ENCODE assay signal across 17 cellular contexts in genomic region chr19:49749055-49749716, GRCh38. TPM values are rescaled to one million over a fixed set of nuclear protein-coding genes. Genes with fewer than 3 reads are reported as not detected.
DNase-seq lines count a peak whose midpoint lies in the region; ATAC-seq and TF ChIP-seq lines count a peak whose summit lies in the region.
"Had no signal": no experiment of that assay in that cellular context is flagged by ENCODE, and none has a peak within 500 bp of the region (broad histone marks: within the 10 kb centered on the region; RNA-seq: fewer than 3 reads in every experiment).

No MANE protein-coding gene starts in this region.

- ATAC-seq in GM21717 (IDR thresholded peaks at IDR 0.05; ENCODE audit: unreplicated experiment): no peak
- no peak for ATAC-seq in HG02870 (IDR thresholded peaks at IDR 0.05; ENCODE audit: unreplicated experiment)

- in situ Hi-C loops in astrocyte of the spinal cord (cut with HindIII; ENCODE audit: low sequenced_read_pairs): no loop called here

- peaks cover 0 to 3% (median 0%) of the 10 kb centered on the region in 6 donors for H3K9me3 Mint-ChIP-seq in immature natural killer cell
- H3K9me3 Mint-ChIP-seq: IgD-negative memory B cell had no signal

- peak overlapping the region; percentile 2 to 71 (median 61) for H3K4me3 Mint-ChIP-seq in immature natural killer cell
- H3K4me3 Mint-ChIP-seq: IgD-negative memory B cell had no signal

- CTCF ChIA-PET in HEK293 (lab: Yijun Ruan, JAX): interaction anchor here (0.6 to 3.2 kb wide), 4 partner anchors 22 to 116 kb away, joined by 3 to 12 read pairs (median 4); no protein-coding TSS in a partner anchor

- POLR2A ChIA-PET in HEK293 (lab: Yijun Ruan, JAX): interaction anchor here (0.6 to 1.1 kb wide), 3 partner anchors 18 to 1053 kb away, joined by 4 to 5 read pairs (median 5); partner anchors contain the start of gene AP2A1

- no peak overlapping the region for H3K27ac ChIP-seq in HEK293 (ENCODE audit: extremely low read depth, low read depth, low read length)
- H3K27ac ChIP-seq: stomach, WERI-Rb-1 had no signal

- TF ChIP-seq CTCF in HEK293 (tag by site-specific recombination; IDR thresholded peaks at IDR 0.05) (no peak), astrocyte of the spinal cord (IDR thresholded peaks at IDR 0.05; ENCODE audit: low read depth, low read length) (no peak)

- peak overlapping the region; percentile 65 to 85 (median 76) for H3K27ac Mint-ChIP-seq in immature natural killer cell
- H3K27ac Mint-ChIP-seq: IgD-negative memory B cell had no signal

- H3K4me3 ChIP-seq in HEK293 (ENCODE audit: low read depth, low read length) (no peak overlapping the region), astrocyte of the spinal cord (ENCODE audit: low read depth, low read length) (no peak overlapping the region)
- H3K4me3 ChIP-seq: stomach had no signal

- H3K9me3 ChIP-seq in HEK293 (ENCODE audit: control insufficient read depth, insufficient read depth, low read depth, low read length): no peaks in the 10 kb centered on the region
- H3K9me3 ChIP-seq: stomach had no signal

- H3K36me3 ChIP-seq in HEK293 (ENCODE audit: control insufficient read depth in 2 of 2, insufficient read depth in 1 of 2, low read length in 2 of 2): no peaks in the 10 kb centered on the region
- H3K36me3 ChIP-seq: stomach, WERI-Rb-1 had no signal

- H3K36me3 Mint-ChIP-seq in immature natural killer cell: no peaks in the 10 kb centered on the region
- H3K36me3 Mint-ChIP-seq: IgD-negative memory B cell had no signal

- H3K27me3 Mint-ChIP-seq in immature natural killer cell (ENCODE audit: low read depth in 3 of 3): peaks cover 0 to 7% (median 0%) of the 10 kb centered on the region in 3 donors

- DNase-seq in AG08396 (ENCODE audit: low spot score): peak; percentile 67
- peak; percentile 19 for DNase-seq in astrocyte of the spinal cord (ENCODE audit: low read depth, low spot score)
- peak in 2 of 3 donors; percentile 11 to 16 for DNase-seq in immature natural killer cell
- DNase-seq in globus pallidus (ENCODE audit: low spot score): no peak
- no peak for DNase-seq in glomerular visceral epithelial cell (ENCODE audit: extremely low spot score)
- DNase-seq: effector CD8-positive, alpha-beta T cell; GDM1; hippocampal formation; NCI-H1694 treated with DMSO at 0.1 percent for 48 hours; NCI-H748 treated with DMSO at 0.1 percent for 48 hours; retina; stomach; WERI-Rb-1 had no signal

- H3K4me1 Mint-ChIP-seq in immature natural killer cell: peaks cover 20 to 36% of the 10 kb centered on the region in 2 donors

- no peaks in the 10 kb centered on the region for H3K4me1 ChIP-seq in HEK293 (ENCODE audit: control insufficient read depth, insufficient read depth, low read length)

TF ChIP-seq in HEK293, 187 proteins besides CTCF, POLR2A, EP300 and RAD21:
- TF ChIP-seq ZNF16 (tag by site-specific recombination; IDR thresholded peaks at IDR 0.05; ENCODE audit: low read depth): no peak
- no peak for TF ChIP-seq ZNF214 (tag by site-specific recombination; IDR thresholded peaks at IDR 0.05; ENCODE audit: borderline replicate concordance)
- no peak for TF ChIP-seq ZNF121 (tag by site-specific recombination; IDR thresholded peaks at IDR 0.05)
- no peak for TF ChIP-seq PBX3 (CRISPR knock-in tag; IDR thresholded peaks at IDR 0.05)
- TF ChIP-seq PRDM10 (tag by site-specific recombination; IDR thresholded peaks at IDR 0.05): peak; percentile 66
- TF ChIP-seq ZFP69B (tag by site-specific recombination; IDR thresholded peaks at IDR 0.05): no peak
- peak; percentile 13; the same call in 1 of the 2 replicates for TF ChIP-seq ZBTB17 (tag by site-specific recombination; IDR thresholded peaks at IDR 0.05)
- TF ChIP-seq SP3 (tag by site-specific recombination; IDR thresholded peaks at IDR 0.05): peak; percentile 28
- peak; percentile 74 for TF ChIP-seq ZNF335 (tag by site-specific recombination; conservative IDR thresholded peaks at IDR 0.05)
- no peak for TF ChIP-seq TRIM28 (IDR thresholded peaks at IDR 0.05; ENCODE audit: borderline replicate concordance, low read length)

RNA-seq across cellular contexts. Expression of gene TSKS, which starts 13.9 kb away (rescaled TPM):
- under 1 TPM in 1 of 3 donors, not detected in 2; 0.19 TPM for polyA plus RNA-seq in immature natural killer cell

RNA-seq across cellular contexts. Expression of gene AP2A1, which starts 17.6 kb away (rescaled TPM):
- polyA plus RNA-seq in immature natural killer cell: 10 to 100 TPM in 2 of 3 donors, 1 to 10 TPM in 1; 6.4 to 27.7 (median 11.6) TPM

RNA-seq across cellular contexts. Expression of gene CPT1C, which starts 58.3 kb away (rescaled TPM):
- polyA plus RNA-seq in immature natural killer cell: not detected
- polyA plus RNA-seq: IgD-negative memory B cell had no signal

RNA-seq across cellular contexts. Expression of gene ADM5, which starts 59.8 kb away (rescaled TPM):
- polyA plus RNA-seq in immature natural killer cell: under 1 TPM in 1 of 3 donors, not detected in 2; 0.28 TPM

Comparison
In these comparisons a context has a peak if more than half of its experiments do, and no peak if none do; other contexts are left out.
1. DNase-seq: peak in AG08396 (single experiment), astrocyte of the spinal cord (single experiment) and immature natural killer cell (2 of 3); none in globus pallidus (single experiment) and glomerular visceral epithelial cell (single experiment).